ENCODE assay signal across 7 cellular contexts in the genomic region with DNA sequence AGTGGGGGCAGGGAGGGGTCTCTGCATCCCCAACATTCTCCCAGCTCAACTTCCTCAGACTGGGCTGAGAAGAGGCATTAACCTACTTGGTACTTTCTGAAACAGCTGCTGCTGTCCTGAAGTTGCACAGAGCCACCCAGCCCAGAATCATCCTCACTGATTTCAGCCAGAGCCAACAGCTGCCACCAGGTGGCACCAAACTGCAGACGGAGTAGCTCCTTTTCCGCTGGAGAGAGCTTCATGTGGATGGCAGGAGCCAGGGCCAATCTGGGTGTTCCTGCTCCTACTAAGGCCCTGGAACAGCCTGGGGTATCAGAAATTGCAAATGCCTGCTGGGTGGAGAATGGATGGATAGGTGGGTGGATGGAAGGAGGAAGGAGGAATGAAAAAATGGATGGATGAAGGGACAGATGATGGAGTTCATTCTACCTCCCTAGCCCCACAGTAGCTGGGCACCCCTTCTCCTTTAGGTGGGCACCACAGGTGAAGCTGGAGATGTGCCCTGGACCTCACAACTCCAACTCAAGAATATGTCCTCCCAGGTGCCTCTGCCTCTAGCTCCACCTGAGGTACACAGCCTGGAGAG. TPM values are rescaled to one million over a fixed set of nuclear protein-coding genes. Genes with fewer than 3 reads are reported as not detected.
DNase-seq lines count a peak whose midpoint lies in the region; ATAC-seq and TF ChIP-seq lines count a peak whose summit lies in the region.

No MANE protein-coding gene starts in this region.

- intact Hi-C loops in PC-3 (cut with micrococcal nuclease): loop anchor here (1.0 to 5.0 kb wide), 3 partner anchors 105 to 750 kb away; no protein-coding TSS in a partner anchor

- H3K27ac ChIP-seq in PC-3 (ENCODE audit: low read length): no peak overlapping the region
- no peak overlapping the region for H3K27ac ChIP-seq in neutrophil

- BruUV-seq in PC-3 (replicated peaks; lab: Mats Ljungman, UMichigan): no TSS peak

- H3K9ac ChIP-seq in PC-3 (ENCODE audit: low read length): no peak overlapping the region

- H3K36me3 ChIP-seq in PC-3 (ENCODE audit: low read depth, low read length) (no peaks in the 10 kb centered on the region), neutrophil (no peaks in the 10 kb centered on the region)

- H3K9me3 Mint-ChIP-seq in activated T-cell treated with anti-CD3 and anti-CD28 coated beads, Interleukin-2, amount 50 U/mL, for 4 hours: no peaks in the 10 kb centered on the region

- no peaks in the 10 kb centered on the region for H3K4me1 ChIP-seq in PC-3 (ENCODE audit: insufficient read depth, low read length)
- no peaks in the 10 kb centered on the region for H3K4me1 ChIP-seq in neutrophil (ENCODE audit: control insufficient read depth in 1 of 2, insufficient read depth in 1 of 2, low read depth in 1 of 2, low read length in 1 of 2)

- H3K36me3 Mint-ChIP-seq in activated T-cell treated with anti-CD3 and anti-CD28 coated beads, Interleukin-2, amount 50 U/mL, for 4 hours (ENCODE audit: insufficient read depth): no peaks in the 10 kb centered on the region

- no peaks in the 10 kb centered on the region for H3K9me3 ChIP-seq in PC-3 (ENCODE audit: low read length)
- no peaks in the 10 kb centered on the region for H3K9me3 ChIP-seq in neutrophil

- no peaks in the 10 kb centered on the region for H3K9me2 ChIP-seq in PC-3 (replicated peaks; ENCODE audit: low read length)

- H3K4me3 Mint-ChIP-seq in activated T-cell treated with anti-CD3 and anti-CD28 coated beads, Interleukin-2, amount 50 U/mL, for 4 hours: no peak overlapping the region

- peak; percentile 94 for TF ChIP-seq CTCF in GM12872 (IDR thresholded peaks at IDR 0.05; ENCODE audit: insufficient read depth, low read depth, low read length)
- TF ChIP-seq CTCF in PC-3 (conservative IDR thresholded peaks at IDR 0.05; ENCODE audit: low read depth, low read length): peak; percentile 100
- TF ChIP-seq CTCF in fibroblast of mammary gland (conservative IDR thresholded peaks at IDR 0.05; ENCODE audit: control insufficient read depth, insufficient read depth, low read depth, low read length): peak; percentile 95
- TF ChIP-seq CTCF in neutrophil (IDR thresholded peaks at IDR 0.05): peak; percentile 47

- peaks cover 38% of the 10 kb centered on the region for H3K27me3 Mint-ChIP-seq in activated T-cell treated with anti-CD3 and anti-CD28 coated beads, Interleukin-2, amount 50 U/mL, for 4 hours (ENCODE audit: low read depth)

- H4K20me1 ChIP-seq in PC-3 (ENCODE audit: low read length): no peaks in the 10 kb centered on the region

- no peaks in the 10 kb centered on the region for H3F3A ChIP-seq in PC-3 (ENCODE audit: low read length, unreplicated experiment)

- peak; percentile 94 for ATAC-seq in PC-3
- ATAC-seq in activated T-cell treated with anti-CD3 and anti-CD28 coated beads, Interleukin-2, amount 50 U/mL, for 4 hours: peak; percentile 64 to 71

- CTCF ChIA-PET in PC-3 (lab: Charles Lee): interaction anchor here (0.6 to 2.5 kb wide), 28 partner anchors 11 to 1020 kb away, joined by 3 to 54 read pairs (median 4); partner anchors contain the start of gene ERCC6

- POLR2A ChIA-PET in PC-3 (lab: Charles Lee; ENCODE audit: unreplicated experiment): interaction anchor here (0.5 kb wide), 1 partner anchor 116 kb away, joined by 4 read pairs; no protein-coding TSS in a partner anchor

- no peak overlapping the region for H3K4me3 ChIP-seq in PC-3 (ENCODE audit: low read length)
- no peak overlapping the region for H3K4me3 ChIP-seq in fibroblast of mammary gland (ENCODE audit: control insufficient read depth, low read depth, low read length)
- H3K4me3 ChIP-seq in neutrophil (ENCODE audit: low read depth in 1 of 2, low read length in 1 of 2): no peak overlapping the region

- H2AFZ ChIP-seq in PC-3 (ENCODE audit: low read length): no peak overlapping the region

- no peak overlapping the region for H3K4me2 ChIP-seq in PC-3 (ENCODE audit: low read length)

- peak; percentile 80 for DNase-seq in HK-2 (ENCODE audit: unreplicated experiment)
- peak; percentile 99 for DNase-seq in PC-3
- DNase-seq in activated T-cell treated with anti-CD3 and anti-CD28 coated beads, Interleukin-2, amount 50 U/mL, for 4 hours: peak; percentile 65
- peak; percentile 72 for DNase-seq in fibroblast of mammary gland (ENCODE audit: low read depth)
- DNase-seq in stromal cell of bone marrow (ENCODE audit: low read depth): peak; percentile 54

- H3K79me2 ChIP-seq in PC-3 (ENCODE audit: low read length): no peaks in the 10 kb centered on the region

- H3K4me1 Mint-ChIP-seq in activated T-cell treated with anti-CD3 and anti-CD28 coated beads, Interleukin-2, amount 50 U/mL, for 4 hours (ENCODE audit: low read depth): no peaks in the 10 kb centered on the region

- H3K27me3 ChIP-seq in PC-3 (ENCODE audit: low read length) (peaks cover 54% of the 10 kb centered on the region), neutrophil (peaks cover 40% of the 10 kb centered on the region)

RNA-seq across cellular contexts. Expression of gene DRGX, which starts 11.8 kb away (rescaled TPM):
- total RNA-seq in PC-3 (2014; rRNA removed): 0.12 and 0.33 TPM in 2 replicates
- not detected for total RNA-seq in activated T-cell treated with anti-CD3 and anti-CD28 coated beads, Interleukin-2, amount 50 U/mL, for 4 hours

Comparison
In these comparisons a context has a peak if more than half of its experiments do, and no peak if none do; other contexts are left out.
1. CTCF ChIP-seq: peak in every context shown above with its lines; median percentile 100 in PC-3; 95 in fibroblast of mammary gland; 94 in GM12872; 47 in neutrophil.